In genomic region chr10:7354330-7355047, GRCh38 we compare ENCODE assay signal across 13 cellular contexts. TPM values are rescaled to one million over a fixed set of nuclear protein-coding genes. Genes with fewer than 3 reads are reported as not detected.
A peak's percentile ranks its signal among the peaks of the same experiment; 100 is the strongest.
DNase-seq lines count a peak whose midpoint lies in the region; ATAC-seq and TF ChIP-seq lines count a peak whose summit lies in the region.
"Had no signal": no experiment of that assay in that cellular context is flagged by ENCODE, and none has a peak within 500 bp of the region (broad histone marks: within the 10 kb centered on the region; RNA-seq: fewer than 3 reads in every experiment).

No MANE protein-coding gene starts in this region.

- no peaks in the 10 kb centered on the region for H3K27me3 Mint-ChIP-seq in activated CD4-positive, alpha-beta T cell treated with anti-CD3 and anti-CD28 coated beads for 36 hours
- no peaks in the 10 kb centered on the region for H3K27me3 Mint-ChIP-seq in activated CD4-positive, alpha-beta T cell treated with anti-CD3 and anti-CD28 coated beads, Interleukin-2, amount 10 ng/mL, durations not matched to agents 24 days and 14 days
- no peaks in the 10 kb centered on the region for H3K27me3 Mint-ChIP-seq in activated naive CD4-positive, alpha-beta T cell treated with anti-CD3 and anti-CD28 coated beads, Interleukin-2, amount 10 ng/mL, durations not matched to agents 7 days and 5 days

- intact Hi-C loops in activated CD4-positive, alpha-beta T cell treated with anti-CD3 and anti-CD28 coated beads for 36 hours (cut with DNase I, micrococcal nuclease) = no loop called here
- intact Hi-C loops in activated CD4-positive, alpha-beta T cell treated with anti-CD3 and anti-CD28 coated beads, Interleukin-2, amount 10 ng/mL, durations not matched to agents 24 days and 14 days (cut with micrococcal nuclease) = no loop called here
- intact Hi-C loops in psoas muscle (cut with DNase I) = no loop called here

- POLR2A ChIA-PET in activated CD4-positive, alpha-beta T cell treated with anti-CD3 and anti-CD28 coated beads for 36 hours (lab: Charles Lee) = no interaction called here

- no peak for TF ChIP-seq POLR2A in GM18505 (IDR thresholded peaks at IDR 0.05; ENCODE audit: borderline replicate concordance, extremely low read depth, insufficient read depth, insufficient read length)

- peaks cover 30% of the 10 kb centered on the region for H3K4me1 Mint-ChIP-seq in activated CD4-positive, alpha-beta T cell treated with anti-CD3 and anti-CD28 coated beads for 36 hours
- peaks cover 4% of the 10 kb centered on the region for H3K4me1 Mint-ChIP-seq in activated CD4-positive, alpha-beta T cell treated with anti-CD3 and anti-CD28 coated beads, Interleukin-2, amount 10 ng/mL, durations not matched to agents 24 days and 14 days
- H3K4me1 Mint-ChIP-seq in activated naive CD4-positive, alpha-beta T cell treated with anti-CD3 and anti-CD28 coated beads, Interleukin-2, amount 10 ng/mL, durations not matched to agents 7 days and 5 days = no peaks in the 10 kb centered on the region

- H3K4me3 Mint-ChIP-seq in activated CD4-positive, alpha-beta T cell treated with anti-CD3 and anti-CD28 coated beads for 36 hours = no peak overlapping the region
- H3K4me3 Mint-ChIP-seq in activated CD4-positive, alpha-beta T cell treated with anti-CD3 and anti-CD28 coated beads, Interleukin-2, amount 10 ng/mL, durations not matched to agents 24 days and 14 days = no peak overlapping the region
- no peak overlapping the region for H3K4me3 Mint-ChIP-seq in activated naive CD4-positive, alpha-beta T cell treated with anti-CD3 and anti-CD28 coated beads, Interleukin-2, amount 10 ng/mL, durations not matched to agents 7 days and 5 days

- no peaks in the 10 kb centered on the region for H3K27me3 ChIP-seq in psoas muscle (ENCODE audit: insufficient read depth in 3 of 3, low read length in 2 of 3)
- H3K27me3 ChIP-seq: adrenal gland, stomach had no signal

- peaks cover 47% of the 10 kb centered on the region for H3K36me3 Mint-ChIP-seq in activated CD4-positive, alpha-beta T cell treated with anti-CD3 and anti-CD28 coated beads for 36 hours (ENCODE audit: low read depth)
- peaks cover 55% of the 10 kb centered on the region for H3K36me3 Mint-ChIP-seq in activated CD4-positive, alpha-beta T cell treated with anti-CD3 and anti-CD28 coated beads, Interleukin-2, amount 10 ng/mL, durations not matched to agents 24 days and 14 days (ENCODE audit: low read depth)
- H3K36me3 Mint-ChIP-seq in activated naive CD4-positive, alpha-beta T cell treated with anti-CD3 and anti-CD28 coated beads, Interleukin-2, amount 10 ng/mL, durations not matched to agents 7 days and 5 days = peaks cover 55% of the 10 kb centered on the region

- no peak overlapping the region for H3K4me3 ChIP-seq in psoas muscle
- H3K4me3 ChIP-seq: adrenal gland, stomach had no signal

- no peaks in the 10 kb centered on the region for H3K9me3 ChIP-seq in psoas muscle
- H3K9me3 ChIP-seq: adrenal gland, stomach had no signal

- peak overlapping the region; percentile 25 for H3K27ac ChIP-seq in psoas muscle
- H3K27ac ChIP-seq: adrenal gland, stomach had no signal

- ATAC-seq in activated CD4-positive, alpha-beta T cell treated with anti-CD3 and anti-CD28 coated beads for 36 hours = peak; percentile 64
- ATAC-seq in psoas muscle = peak in 3 of 4 donors; percentile 77 to 96 (median 83)
- ATAC-seq in GM18505 (IDR thresholded peaks at IDR 0.05; ENCODE audit: unreplicated experiment) = no peak

- H3K4me1 ChIP-seq in psoas muscle = peaks cover 4% of the 10 kb centered on the region
- H3K4me1 ChIP-seq: stomach had no signal

- WGBS in psoas muscle, 3 donors = 76 to 84% (median 79%) methylated on average over 11 of the region's 11 CpGs

- H3K9me3 Mint-ChIP-seq in activated CD4-positive, alpha-beta T cell treated with anti-CD3 and anti-CD28 coated beads for 36 hours (ENCODE audit: low read depth) = peaks cover 6% of the 10 kb centered on the region
- H3K9me3 Mint-ChIP-seq in activated CD4-positive, alpha-beta T cell treated with anti-CD3 and anti-CD28 coated beads, Interleukin-2, amount 10 ng/mL, durations not matched to agents 24 days and 14 days = peaks cover 14% of the 10 kb centered on the region
- H3K9me3 Mint-ChIP-seq in activated naive CD4-positive, alpha-beta T cell treated with anti-CD3 and anti-CD28 coated beads, Interleukin-2, amount 10 ng/mL, durations not matched to agents 7 days and 5 days = peaks cover 9% of the 10 kb centered on the region

- DNase-seq in activated CD4-positive, alpha-beta T cell treated with anti-CD3 and anti-CD28 coated beads for 36 hours = no peak
- DNase-seq in activated CD4-positive, alpha-beta T cell treated with anti-CD3 and anti-CD28 coated beads, Interleukin-2, amount 10 ng/mL, durations not matched to agents 24 days and 14 days = no peak
- DNase-seq in NCI-H226 (peak; percentile 56), cerebellum (ENCODE audit: low spot score) (peak; percentile 18), psoas muscle (no peak), NCI-H1092 treated with DMSO at 0.1 percent for 48 hours (lab: John Stamatoyannopoulos, UW) (no peak)
- no peak for DNase-seq in activated naive CD4-positive, alpha-beta T cell treated with anti-CD3 and anti-CD28 coated beads, Interleukin-2, amount 10 ng/mL, durations not matched to agents 7 days and 5 days
- DNase-seq: activated CD4-positive, alpha-beta T cell treated with anti-CD3 and anti-CD28 coated beads for 48 hours; NCI-H345; SHP77 treated with DMSO at 0.1 percent for 48 hours; stomach had no signal

- H3K27ac Mint-ChIP-seq in activated CD4-positive, alpha-beta T cell treated with anti-CD3 and anti-CD28 coated beads for 36 hours = no peak overlapping the region
- H3K27ac Mint-ChIP-seq in activated CD4-positive, alpha-beta T cell treated with anti-CD3 and anti-CD28 coated beads, Interleukin-2, amount 10 ng/mL, durations not matched to agents 24 days and 14 days = no peak overlapping the region
- no peak overlapping the region for H3K27ac Mint-ChIP-seq in activated naive CD4-positive, alpha-beta T cell treated with anti-CD3 and anti-CD28 coated beads, Interleukin-2, amount 10 ng/mL, durations not matched to agents 7 days and 5 days

- no peak for TF ChIP-seq CTCF in psoas muscle (IDR thresholded peaks at IDR 0.05)

- CTCF ChIA-PET in activated CD4-positive, alpha-beta T cell treated with anti-CD3 and anti-CD28 coated beads for 36 hours (lab: Charles Lee) = no interaction called here
- CTCF ChIA-PET in activated naive CD4-positive, alpha-beta T cell treated with anti-CD3 and anti-CD28 coated beads, Interleukin-2, amount 10 ng/mL, durations not matched to agents 7 days and 5 days (lab: Charles Lee) = no interaction called here

- H3K36me3 ChIP-seq in psoas muscle (ENCODE audit: insufficient read depth in 1 of 2, low read depth in 1 of 2) = no peaks in the 10 kb centered on the region
- H3K36me3 ChIP-seq: adrenal gland had no signal

RNA-seq across cellular contexts. Expression of gene SFMBT2, which starts 56.3 kb away (rescaled TPM):
- total RNA-seq in activated CD4-positive, alpha-beta T cell treated with anti-CD3 and anti-CD28 coated beads for 36 hours = 10 to 100 TPM; 17.6 to 18.0 TPM
- total RNA-seq in activated CD4-positive, alpha-beta T cell treated with anti-CD3 and anti-CD28 coated beads, Interleukin-2, amount 10 ng/mL, durations not matched to agents 24 days and 14 days = 24.9 TPM in 2 replicates
- total RNA-seq in cerebellum (51.0 TPM), psoas muscle (1 to 10 TPM; 3.0 to 8.2 (median 5.0) TPM)
- under 1 TPM; 0.53 to 0.87 (median 0.59) TPM for polyA plus RNA-seq in psoas muscle

Comparison
In these comparisons a context has a peak if more than half of its experiments do, and no peak if none do; other contexts are left out.
1. DNase-seq: peak in NCI-H226 (single experiment) and cerebellum (single experiment); none in activated CD4-positive, alpha-beta T cell treated with anti-CD3 and anti-CD28 coated beads for 36 hours (single experiment), activated CD4-positive, alpha-beta T cell treated with anti-CD3 and anti-CD28 coated beads, Interleukin-2, amount 10 ng/mL, durations not matched to agents 24 days and 14 days (single experiment), psoas muscle (0 of 2), NCI-H1092 treated with DMSO at 0.1 percent for 48 hours (single experiment) and activated naive CD4-positive, alpha-beta T cell treated with anti-CD3 and anti-CD28 coated beads, Interleukin-2, amount 10 ng/mL, durations not matched to agents 7 days and 5 days (single experiment).